In the genomic region with DNA sequence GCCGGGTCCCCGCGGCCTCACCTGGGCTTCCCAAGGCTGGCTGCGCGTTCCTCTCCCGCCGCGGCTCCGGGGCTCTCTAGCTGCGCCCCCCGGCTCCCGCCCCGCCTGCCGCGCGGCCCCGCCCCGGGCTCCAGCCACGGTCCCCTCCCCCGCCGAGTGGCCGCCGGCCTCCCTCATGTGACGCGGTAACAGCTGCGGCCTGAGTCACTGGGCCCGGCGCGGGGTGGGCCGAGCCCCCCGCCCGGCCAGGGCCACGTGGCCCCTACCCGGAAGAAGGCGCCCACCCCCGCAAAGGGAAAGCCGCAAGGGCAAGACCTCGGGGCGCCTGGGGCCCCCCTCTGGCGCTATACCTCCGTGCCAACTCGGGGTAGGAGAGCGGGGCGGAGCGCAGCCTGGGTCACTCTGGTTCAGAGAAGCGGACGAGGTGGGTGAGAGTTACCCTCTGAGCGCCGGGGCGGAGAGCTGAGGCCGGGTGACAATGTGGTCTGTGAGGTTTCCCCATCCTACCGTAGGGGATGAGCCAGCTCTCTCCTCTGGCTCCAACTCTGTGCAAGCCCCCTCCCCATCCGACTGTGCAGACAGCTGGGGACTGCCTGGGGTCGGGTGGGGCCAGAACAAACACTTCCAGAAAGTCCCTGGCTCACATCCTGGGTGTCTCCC, we compare ENCODE assay signal across 1 cellular context.
TF ChIP-seq lines count a peak whose summit lies in the region.

A gene with protein sequence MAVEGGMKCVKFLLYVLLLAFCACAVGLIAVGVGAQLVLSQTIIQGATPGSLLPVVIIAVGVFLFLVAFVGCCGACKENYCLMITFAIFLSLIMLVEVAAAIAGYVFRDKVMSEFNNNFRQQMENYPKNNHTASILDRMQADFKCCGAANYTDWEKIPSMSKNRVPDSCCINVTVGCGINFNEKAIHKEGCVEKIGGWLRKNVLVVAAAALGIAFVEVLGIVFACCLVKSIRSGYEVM (minus strand): TSS at position 78 of the 660 bp plus-strand sequence. CDS start 668 bp downstream, outside the sequence.

TF ChIP-seq in HepG2, 621 proteins besides CTCF, POLR2A, EP300 and RAD21 (continued from another document and continues in another):
- TF ChIP-seq ZBTB20 (CRISPR knock-in tag; IDR thresholded peaks at IDR 0.05; ENCODE audit: borderline replicate concordance, low read depth) (no peak), PHF20 (CRISPR knock-in tag; IDR thresholded peaks at IDR 0.05) (peak; percentile 44; the same call in 1 of the 2 replicates), TMF1 (CRISPR knock-in tag; IDR thresholded peaks at IDR 0.05; ENCODE audit: low read depth) (no peak), XRCC5 (optimal IDR thresholded peaks at IDR 0.05; ENCODE audit: low read length) (no peak), FOSL2 (CRISPR knock-in tag; IDR thresholded peaks at IDR 0.05) (peak; percentile 90), ZNF501 (CRISPR knock-in tag; IDR thresholded peaks at IDR 0.05) (peak; percentile 43; the same call in 1 of the 2 replicates), ZNF124 (CRISPR knock-in tag; IDR thresholded peaks at IDR 0.05) (no peak), GABPB1 (CRISPR knock-in tag; IDR thresholded peaks at IDR 0.05) (peak; percentile 76), SMARCE1 (IDR thresholded peaks at IDR 0.05; ENCODE audit: borderline replicate concordance) (no peak), MEIS1 (CRISPR knock-in tag; IDR thresholded peaks at IDR 0.05; ENCODE audit: borderline replicate concordance) (no peak), YEATS4 (CRISPR knock-in tag; IDR thresholded peaks at IDR 0.05; ENCODE audit: borderline replicate concordance) (peak; percentile 75; the same call in 1 of the 2 replicates), ARHGAP35 (CRISPR knock-in tag; IDR thresholded peaks at IDR 0.05; ENCODE audit: borderline replicate concordance) (no peak), ELF3 (CRISPR knock-in tag; IDR thresholded peaks at IDR 0.05) (peak; percentile 57; the same call in 1 of the 2 replicates), HOXA3 (CRISPR knock-in tag; IDR thresholded peaks at IDR 0.05) (0 out of 2 replicates have a peak, but pooled peaks have one; percentile 44), DPF2 (CRISPR knock-in tag; IDR thresholded peaks at IDR 0.05; ENCODE audit: borderline replicate concordance, low read depth) (no peak), ZNF614 (CRISPR knock-in tag; IDR thresholded peaks at IDR 0.05; ENCODE audit: borderline replicate concordance) (0 out of 2 replicates have a peak, but pooled peaks have one; percentile 16), GATAD2A (CRISPR knock-in tag; IDR thresholded peaks at IDR 0.05) (no peak), HDAC2 (CRISPR knock-in tag; IDR thresholded peaks at IDR 0.05) (peak; percentile 5; the same call in 1 of the 2 replicates), ZNF12 (CRISPR knock-in tag; IDR thresholded peaks at IDR 0.05) (0 out of 2 replicates have a peak, but pooled peaks have one; percentile 30), GATAD1 (CRISPR knock-in tag; IDR thresholded peaks at IDR 0.05) (peak; percentile 28; the same call in 1 of the 2 replicates)
- TF ChIP-seq, protein P1, sequence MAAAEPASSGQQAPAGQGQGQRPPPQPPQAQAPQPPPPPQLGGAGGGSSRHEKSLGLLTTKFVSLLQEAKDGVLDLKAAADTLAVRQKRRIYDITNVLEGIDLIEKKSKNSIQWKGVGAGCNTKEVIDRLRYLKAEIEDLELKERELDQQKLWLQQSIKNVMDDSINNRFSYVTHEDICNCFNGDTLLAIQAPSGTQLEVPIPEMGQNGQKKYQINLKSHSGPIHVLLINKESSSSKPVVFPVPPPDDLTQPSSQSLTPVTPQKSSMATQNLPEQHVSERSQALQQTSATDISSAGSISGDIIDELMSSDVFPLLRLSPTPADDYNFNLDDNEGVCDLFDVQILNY (CRISPR knock-in tag; conservative IDR thresholded peaks at IDR 0.05): 0 out of 2 replicates have a peak, but pooled peaks have one; percentile 7
- TF ChIP-seq, protein P2, sequence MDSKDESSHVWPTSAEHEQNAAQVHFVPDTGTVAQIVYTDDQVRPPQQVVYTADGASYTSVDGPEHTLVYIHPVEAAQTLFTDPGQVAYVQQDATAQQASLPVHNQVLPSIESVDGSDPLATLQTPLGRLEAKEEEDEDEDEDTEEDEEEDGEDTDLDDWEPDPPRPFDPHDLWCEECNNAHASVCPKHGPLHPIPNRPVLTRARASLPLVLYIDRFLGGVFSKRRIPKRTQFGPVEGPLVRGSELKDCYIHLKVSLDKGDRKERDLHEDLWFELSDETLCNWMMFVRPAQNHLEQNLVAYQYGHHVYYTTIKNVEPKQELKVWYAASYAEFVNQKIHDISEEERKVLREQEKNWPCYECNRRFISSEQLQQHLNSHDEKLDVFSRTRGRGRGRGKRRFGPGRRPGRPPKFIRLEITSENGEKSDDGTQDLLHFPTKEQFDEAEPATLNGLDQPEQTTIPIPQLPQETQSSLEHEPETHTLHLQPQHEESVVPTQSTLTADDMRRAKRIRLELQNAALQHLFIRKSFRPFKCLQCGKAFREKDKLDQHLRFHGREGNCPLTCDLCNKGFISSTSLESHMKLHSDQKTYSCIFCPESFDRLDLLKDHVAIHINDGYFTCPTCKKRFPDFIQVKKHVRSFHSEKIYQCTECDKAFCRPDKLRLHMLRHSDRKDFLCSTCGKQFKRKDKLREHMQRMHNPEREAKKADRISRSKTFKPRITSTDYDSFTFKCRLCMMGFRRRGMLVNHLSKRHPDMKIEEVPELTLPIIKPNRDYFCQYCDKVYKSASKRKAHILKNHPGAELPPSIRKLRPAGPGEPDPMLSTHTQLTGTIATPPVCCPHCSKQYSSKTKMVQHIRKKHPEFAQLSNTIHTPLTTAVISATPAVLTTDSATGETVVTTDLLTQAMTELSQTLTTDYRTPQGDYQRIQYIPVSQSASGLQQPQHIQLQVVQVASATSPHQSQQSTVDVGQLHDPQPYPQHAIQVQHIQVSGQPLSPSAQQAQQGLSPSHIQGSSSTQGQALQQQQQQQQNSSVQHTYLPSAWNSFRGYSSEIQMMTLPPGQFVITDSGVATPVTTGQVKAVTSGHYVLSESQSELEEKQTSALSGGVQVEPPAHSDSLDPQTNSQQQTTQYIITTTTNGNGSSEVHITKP (CRISPR knock-in tag; IDR thresholded peaks at IDR 0.05; ENCODE audit: low read depth): no peak
- TF ChIP-seq, protein P3, sequence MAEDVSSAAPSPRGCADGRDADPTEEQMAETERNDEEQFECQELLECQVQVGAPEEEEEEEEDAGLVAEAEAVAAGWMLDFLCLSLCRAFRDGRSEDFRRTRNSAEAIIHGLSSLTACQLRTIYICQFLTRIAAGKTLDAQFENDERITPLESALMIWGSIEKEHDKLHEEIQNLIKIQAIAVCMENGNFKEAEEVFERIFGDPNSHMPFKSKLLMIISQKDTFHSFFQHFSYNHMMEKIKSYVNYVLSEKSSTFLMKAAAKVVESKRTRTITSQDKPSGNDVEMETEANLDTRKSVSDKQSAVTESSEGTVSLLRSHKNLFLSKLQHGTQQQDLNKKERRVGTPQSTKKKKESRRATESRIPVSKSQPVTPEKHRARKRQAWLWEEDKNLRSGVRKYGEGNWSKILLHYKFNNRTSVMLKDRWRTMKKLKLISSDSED (CRISPR knock-in tag; IDR thresholded peaks at IDR 0.05): no peak
- TF ChIP-seq, protein P4, sequence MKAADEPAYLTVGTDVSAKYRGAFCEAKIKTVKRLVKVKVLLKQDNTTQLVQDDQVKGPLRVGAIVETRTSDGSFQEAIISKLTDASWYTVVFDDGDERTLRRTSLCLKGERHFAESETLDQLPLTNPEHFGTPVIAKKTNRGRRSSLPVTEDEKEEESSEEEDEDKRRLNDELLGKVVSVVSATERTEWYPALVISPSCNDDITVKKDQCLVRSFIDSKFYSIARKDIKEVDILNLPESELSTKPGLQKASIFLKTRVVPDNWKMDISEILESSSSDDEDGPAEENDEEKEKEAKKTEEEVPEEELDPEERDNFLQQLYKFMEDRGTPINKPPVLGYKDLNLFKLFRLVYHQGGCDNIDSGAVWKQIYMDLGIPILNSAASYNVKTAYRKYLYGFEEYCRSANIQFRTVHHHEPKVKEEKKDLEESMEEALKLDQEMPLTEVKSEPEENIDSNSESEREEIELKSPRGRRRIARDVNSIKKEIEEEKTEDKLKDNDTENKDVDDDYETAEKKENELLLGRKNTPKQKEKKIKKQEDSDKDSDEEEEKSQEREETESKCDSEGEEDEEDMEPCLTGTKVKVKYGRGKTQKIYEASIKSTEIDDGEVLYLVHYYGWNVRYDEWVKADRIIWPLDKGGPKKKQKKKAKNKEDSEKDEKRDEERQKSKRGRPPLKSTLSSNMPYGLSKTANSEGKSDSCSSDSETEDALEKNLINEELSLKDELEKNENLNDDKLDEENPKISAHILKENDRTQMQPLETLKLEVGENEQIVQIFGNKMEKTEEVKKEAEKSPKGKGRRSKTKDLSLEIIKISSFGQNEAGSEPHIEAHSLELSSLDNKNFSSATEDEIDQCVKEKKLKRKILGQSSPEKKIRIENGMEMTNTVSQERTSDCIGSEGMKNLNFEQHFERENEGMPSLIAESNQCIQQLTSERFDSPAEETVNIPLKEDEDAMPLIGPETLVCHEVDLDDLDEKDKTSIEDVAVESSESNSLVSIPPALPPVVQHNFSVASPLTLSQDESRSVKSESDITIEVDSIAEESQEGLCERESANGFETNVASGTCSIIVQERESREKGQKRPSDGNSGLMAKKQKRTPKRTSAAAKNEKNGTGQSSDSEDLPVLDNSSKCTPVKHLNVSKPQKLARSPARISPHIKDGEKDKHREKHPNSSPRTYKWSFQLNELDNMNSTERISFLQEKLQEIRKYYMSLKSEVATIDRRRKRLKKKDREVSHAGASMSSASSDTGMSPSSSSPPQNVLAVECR (CRISPR knock-in tag; IDR thresholded peaks at IDR 0.05; ENCODE audit: borderline replicate concordance): peak; percentile 84
- TF ChIP-seq, protein P5, sequence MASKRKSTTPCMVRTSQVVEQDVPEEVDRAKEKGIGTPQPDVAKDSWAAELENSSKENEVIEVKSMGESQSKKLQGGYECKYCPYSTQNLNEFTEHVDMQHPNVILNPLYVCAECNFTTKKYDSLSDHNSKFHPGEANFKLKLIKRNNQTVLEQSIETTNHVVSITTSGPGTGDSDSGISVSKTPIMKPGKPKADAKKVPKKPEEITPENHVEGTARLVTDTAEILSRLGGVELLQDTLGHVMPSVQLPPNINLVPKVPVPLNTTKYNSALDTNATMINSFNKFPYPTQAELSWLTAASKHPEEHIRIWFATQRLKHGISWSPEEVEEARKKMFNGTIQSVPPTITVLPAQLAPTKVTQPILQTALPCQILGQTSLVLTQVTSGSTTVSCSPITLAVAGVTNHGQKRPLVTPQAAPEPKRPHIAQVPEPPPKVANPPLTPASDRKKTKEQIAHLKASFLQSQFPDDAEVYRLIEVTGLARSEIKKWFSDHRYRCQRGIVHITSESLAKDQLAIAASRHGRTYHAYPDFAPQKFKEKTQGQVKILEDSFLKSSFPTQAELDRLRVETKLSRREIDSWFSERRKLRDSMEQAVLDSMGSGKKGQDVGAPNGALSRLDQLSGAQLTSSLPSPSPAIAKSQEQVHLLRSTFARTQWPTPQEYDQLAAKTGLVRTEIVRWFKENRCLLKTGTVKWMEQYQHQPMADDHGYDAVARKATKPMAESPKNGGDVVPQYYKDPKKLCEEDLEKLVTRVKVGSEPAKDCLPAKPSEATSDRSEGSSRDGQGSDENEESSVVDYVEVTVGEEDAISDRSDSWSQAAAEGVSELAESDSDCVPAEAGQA (IDR thresholded peaks at IDR 0.05; ENCODE audit: low read depth): no peak
- TF ChIP-seq, protein P5 (CRISPR knock-in tag; IDR thresholded peaks at IDR 0.05; ENCODE audit: borderline replicate concordance): no peak
- TF ChIP-seq, protein P6, sequence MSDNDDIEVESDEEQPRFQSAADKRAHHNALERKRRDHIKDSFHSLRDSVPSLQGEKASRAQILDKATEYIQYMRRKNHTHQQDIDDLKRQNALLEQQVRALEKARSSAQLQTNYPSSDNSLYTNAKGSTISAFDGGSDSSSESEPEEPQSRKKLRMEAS (IDR thresholded peaks at IDR 0.05): peak; percentile 92
- TF ChIP-seq, protein P7, sequence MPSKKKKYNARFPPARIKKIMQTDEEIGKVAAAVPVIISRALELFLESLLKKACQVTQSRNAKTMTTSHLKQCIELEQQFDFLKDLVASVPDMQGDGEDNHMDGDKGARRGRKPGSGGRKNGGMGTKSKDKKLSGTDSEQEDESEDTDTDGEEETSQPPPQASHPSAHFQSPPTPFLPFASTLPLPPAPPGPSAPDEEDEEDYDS (CRISPR knock-in tag; IDR thresholded peaks at IDR 0.05): no peak; the same call in 1 of the 2 replicates
- TF ChIP-seq, protein P8, sequence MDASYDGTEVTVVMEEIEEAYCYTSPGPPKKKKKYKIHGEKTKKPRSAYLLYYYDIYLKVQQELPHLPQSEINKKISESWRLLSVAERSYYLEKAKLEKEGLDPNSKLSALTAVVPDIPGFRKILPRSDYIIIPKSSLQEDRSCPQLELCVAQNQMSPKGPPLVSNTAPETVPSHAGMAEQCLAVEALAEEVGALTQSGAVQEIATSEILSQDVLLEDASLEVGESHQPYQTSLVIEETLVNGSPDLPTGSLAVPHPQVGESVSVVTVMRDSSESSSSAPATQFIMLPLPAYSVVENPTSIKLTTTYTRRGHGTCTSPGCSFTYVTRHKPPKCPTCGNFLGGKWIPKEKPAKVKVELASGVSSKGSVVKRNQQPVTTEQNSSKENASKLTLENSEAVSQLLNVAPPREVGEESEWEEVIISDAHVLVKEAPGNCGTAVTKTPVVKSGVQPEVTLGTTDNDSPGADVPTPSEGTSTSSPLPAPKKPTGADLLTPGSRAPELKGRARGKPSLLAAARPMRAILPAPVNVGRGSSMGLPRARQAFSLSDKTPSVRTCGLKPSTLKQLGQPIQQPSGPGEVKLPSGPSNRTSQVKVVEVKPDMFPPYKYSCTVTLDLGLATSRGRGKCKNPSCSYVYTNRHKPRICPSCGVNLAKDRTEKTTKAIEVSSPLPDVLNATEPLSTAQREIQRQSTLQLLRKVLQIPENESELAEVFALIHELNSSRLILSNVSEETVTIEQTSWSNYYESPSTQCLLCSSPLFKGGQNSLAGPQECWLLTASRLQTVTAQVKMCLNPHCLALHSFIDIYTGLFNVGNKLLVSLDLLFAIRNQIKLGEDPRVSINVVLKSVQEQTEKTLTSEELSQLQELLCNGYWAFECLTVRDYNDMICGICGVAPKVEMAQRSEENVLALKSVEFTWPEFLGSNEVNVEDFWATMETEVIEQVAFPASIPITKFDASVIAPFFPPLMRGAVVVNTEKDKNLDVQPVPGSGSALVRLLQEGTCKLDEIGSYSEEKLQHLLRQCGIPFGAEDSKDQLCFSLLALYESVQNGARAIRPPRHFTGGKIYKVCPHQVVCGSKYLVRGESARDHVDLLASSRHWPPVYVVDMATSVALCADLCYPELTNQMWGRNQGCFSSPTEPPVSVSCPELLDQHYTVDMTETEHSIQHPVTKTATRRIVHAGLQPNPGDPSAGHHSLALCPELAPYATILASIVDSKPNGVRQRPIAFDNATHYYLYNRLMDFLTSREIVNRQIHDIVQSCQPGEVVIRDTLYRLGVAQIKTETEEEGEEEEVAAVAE (CRISPR knock-in tag; IDR thresholded peaks at IDR 0.05; ENCODE audit: borderline replicate concordance): no peak; the same call in 1 of the 2 replicates
